In the genomic region with DNA sequence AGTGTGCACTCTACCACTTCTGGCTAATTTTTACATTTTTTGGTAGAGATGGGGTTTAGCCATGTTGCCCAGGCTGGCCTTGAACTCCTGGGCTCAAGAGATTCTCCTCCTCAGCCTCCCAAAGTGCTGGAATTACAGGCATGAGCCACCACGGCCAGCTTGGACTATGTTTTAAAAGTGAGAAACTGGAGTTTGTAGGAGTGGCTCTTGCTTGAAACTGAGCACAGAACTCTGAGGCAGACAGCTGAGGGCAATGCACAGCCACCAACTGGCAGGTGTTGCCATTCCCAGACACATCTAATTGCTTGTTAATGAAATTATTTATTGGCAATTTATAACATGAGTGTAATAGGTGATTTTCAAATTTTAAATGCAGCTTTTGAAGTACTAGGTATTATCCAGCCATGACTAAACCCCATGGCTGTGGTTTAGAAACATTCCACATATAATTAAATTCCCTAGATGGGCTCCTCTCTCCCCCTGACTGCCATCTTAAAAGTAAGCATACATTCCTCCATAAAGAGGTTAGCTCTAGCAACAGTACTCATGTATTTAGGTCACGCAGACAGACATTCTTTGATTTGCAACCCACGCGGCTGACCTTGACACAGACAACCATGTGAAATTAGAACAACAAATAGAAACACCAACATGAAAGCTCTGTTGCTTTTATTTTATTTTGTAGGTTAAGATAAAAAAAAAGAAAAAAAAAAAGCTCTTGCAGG, we compare ENCODE assay signal across 22 cellular contexts. TPM values are rescaled to one million over a fixed set of nuclear protein-coding genes. Genes with fewer than 3 reads are reported as not detected.
DNase-seq lines count a peak whose midpoint lies in the region; ATAC-seq, FAIRE-seq and TF ChIP-seq lines count a peak whose summit lies in the region.
"Had no signal": no experiment of that assay in that cellular context is flagged by ENCODE, and none has a peak within 500 bp of the region (broad histone marks: within the 10 kb centered on the region; RNA-seq: fewer than 3 reads in every experiment).

No MANE protein-coding gene starts in this region.

- no peak overlapping the region for H3K4me3 Mint-ChIP-seq in nephron
- no peak overlapping the region for H3K4me3 Mint-ChIP-seq in naive thymus-derived CD4-positive, alpha-beta T cell
- H3K4me3 Mint-ChIP-seq: stimulated activated effector memory CD8-positive, alpha-beta T cell treated with anti-CD3 and anti-CD28 coated beads, Interleukin-12 subunit alpha, Interleukin-12 subunit beta, amount 100 ng/mL, for 72 hours had no signal

- peaks cover 36% of the 10 kb centered on the region for H3K36me3 Mint-ChIP-seq in nephron (ENCODE audit: low read depth)
- H3K36me3 Mint-ChIP-seq in naive thymus-derived CD4-positive, alpha-beta T cell = peaks cover 0 to 7% (median 4%) of the 10 kb centered on the region in 5 donors
- H3K36me3 Mint-ChIP-seq: stimulated activated effector memory CD8-positive, alpha-beta T cell treated with anti-CD3 and anti-CD28 coated beads, Interleukin-12 subunit alpha, Interleukin-12 subunit beta, amount 100 ng/mL, for 72 hours had no signal

- H3K4me1 Mint-ChIP-seq in nephron = peaks cover 15% of the 10 kb centered on the region
- H3K4me1 Mint-ChIP-seq in naive thymus-derived CD4-positive, alpha-beta T cell = peaks cover 0 to 5% (median 0%) of the 10 kb centered on the region in 7 donors
- H3K4me1 Mint-ChIP-seq: stimulated activated effector memory CD8-positive, alpha-beta T cell treated with anti-CD3 and anti-CD28 coated beads, Interleukin-12 subunit alpha, Interleukin-12 subunit beta, amount 100 ng/mL, for 72 hours had no signal

- no peak overlapping the region for H4K8ac ChIP-seq in trophoblast cell (ENCODE audit: low read depth, low read length)

- H3K14ac ChIP-seq in trophoblast cell (ENCODE audit: low read length) = no peak overlapping the region

- CTCF ChIA-PET in naive thymus-derived CD4-positive, alpha-beta T cell (lab: Charles Lee) = no interaction called here

- H3K27ac ChIP-seq in trophoblast cell (ENCODE audit: low read depth, low read length) (no peak overlapping the region), esophagus muscularis mucosa (replicated peaks in 1 of 4) (no peak overlapping the region)
- no peak overlapping the region for H3K27ac ChIP-seq in naive thymus-derived CD4-positive, alpha-beta T cell (ENCODE audit: low read depth, low read length)
- H3K27ac ChIP-seq: C4-2B, foreskin keratinocyte, SJCRH30, tibial artery had no signal

- no peak overlapping the region for H2AFZ ChIP-seq in trophoblast cell (ENCODE audit: insufficient read depth, low read length, poor library complexity)

- H3K18ac ChIP-seq in trophoblast cell (ENCODE audit: low read length) = no peak overlapping the region

- no peak overlapping the region for H2AK5ac ChIP-seq in trophoblast cell (ENCODE audit: low read length)

- H3K23ac ChIP-seq in trophoblast cell (ENCODE audit: low read length) = no peak overlapping the region

- no peak overlapping the region for H2BK120ac ChIP-seq in trophoblast cell (ENCODE audit: insufficient read depth, low read length, poor library complexity)

- no peak for TF ChIP-seq CTCF in nephron (IDR thresholded peaks at IDR 0.05; ENCODE audit: unreplicated experiment in 3 of 3)
- no peak for TF ChIP-seq CTCF in esophagus muscularis mucosa (IDR thresholded peaks at IDR 0.05)

- FAIRE-seq in RCC 7860 (lab: Jason Lieb, UNC) = no peak

- peak overlapping the region; percentile 82 to 89 (median 83) for H3K27ac Mint-ChIP-seq in nephron
- H3K27ac Mint-ChIP-seq in naive thymus-derived CD4-positive, alpha-beta T cell = no peak overlapping the region
- H3K27ac Mint-ChIP-seq: stimulated activated effector memory CD8-positive, alpha-beta T cell treated with anti-CD3 and anti-CD28 coated beads, Interleukin-12 subunit alpha, Interleukin-12 subunit beta, amount 100 ng/mL, for 72 hours had no signal

- POLR2A ChIA-PET in naive thymus-derived CD4-positive, alpha-beta T cell (lab: Charles Lee) = no interaction called here

- WGBS in trophoblast cell (ENCODE audit: extremely low coverage, insufficient coverage, insufficient read length) = no CpG with 5 or more reads among the region's 4 CpGs
- WGBS in esophagus muscularis mucosa = 78% methylated on average over 4 of the region's 4 CpGs

- no peak overlapping the region for H3K4me2 ChIP-seq in trophoblast cell (ENCODE audit: low read length)

- H3K4me1 ChIP-seq in trophoblast cell (ENCODE audit: control insufficient read depth in 1 of 2, insufficient read depth in 2 of 2, low read length in 2 of 2) = no peaks in the 10 kb centered on the region
- H3K4me1 ChIP-seq in naive thymus-derived CD4-positive, alpha-beta T cell (ENCODE audit: control insufficient read depth in 2 of 2, insufficient read depth in 2 of 2, low read length in 2 of 2) = no peaks in the 10 kb centered on the region
- H3K4me1 ChIP-seq in esophagus muscularis mucosa = peaks cover 7 to 19% (median 13%) of the 10 kb centered on the region in 4 donors
- H3K4me1 ChIP-seq: foreskin keratinocyte, SJCRH30, tibial artery had no signal

- no peak for ATAC-seq in naive thymus-derived CD4-positive, alpha-beta T cell
- ATAC-seq: foreskin keratinocyte; stimulated activated effector memory CD8-positive, alpha-beta T cell treated with anti-CD3 and anti-CD28 coated beads, Interleukin-12 subunit alpha, Interleukin-12 subunit beta, amount 100 ng/mL, for 72 hours had no signal

- H3K36me3 ChIP-seq in trophoblast cell (ENCODE audit: control insufficient read depth in 1 of 2, insufficient read depth in 2 of 2, low read length in 2 of 2) = peaks cover 0 to 5% of the 10 kb centered on the region in 2 experiments
- no peaks in the 10 kb centered on the region for H3K36me3 ChIP-seq in naive thymus-derived CD4-positive, alpha-beta T cell (ENCODE audit: control insufficient read depth in 2 of 3, insufficient read depth in 3 of 3, low read length in 3 of 3)
- no peaks in the 10 kb centered on the region for H3K36me3 ChIP-seq in esophagus muscularis mucosa
- H3K36me3 ChIP-seq: SJCRH30, tibial artery had no signal

- peaks cover 1% of the 10 kb centered on the region for H3K9me3 ChIP-seq in trophoblast cell (ENCODE audit: insufficient read depth, low read depth, low read length)
- H3K9me3 ChIP-seq in naive thymus-derived CD4-positive, alpha-beta T cell (ENCODE audit: control insufficient read depth in 2 of 3, low read length in 3 of 3) = no peaks in the 10 kb centered on the region
- H3K9me3 ChIP-seq in esophagus muscularis mucosa = peaks cover 0 to 4% (median 2%) of the 10 kb centered on the region in 4 donors
- H3K9me3 ChIP-seq: SJCRH30 had no signal

- H3K4ac ChIP-seq in trophoblast cell (ENCODE audit: low read depth, low read length) = no peak overlapping the region

- no peak overlapping the region for H3K4me3 ChIP-seq in trophoblast cell (ENCODE audit: low read depth, low read length)
- H3K4me3 ChIP-seq in naive thymus-derived CD4-positive, alpha-beta T cell (ENCODE audit: low read length) = no peak overlapping the region
- no peak overlapping the region for H3K4me3 ChIP-seq in esophagus muscularis mucosa
- H3K4me3 ChIP-seq: SJCRH30, tibial artery had no signal

- no peaks in the 10 kb centered on the region for H3K79me1 ChIP-seq in trophoblast cell (ENCODE audit: low read length)

- H3K27me3 Mint-ChIP-seq in nephron (ENCODE audit: low read depth) = no peaks in the 10 kb centered on the region
- no peaks in the 10 kb centered on the region for H3K27me3 Mint-ChIP-seq in naive thymus-derived CD4-positive, alpha-beta T cell

- H2BK5ac ChIP-seq in trophoblast cell (ENCODE audit: low read depth, low read length, poor library complexity) = no peak overlapping the region

- H2BK12ac ChIP-seq in trophoblast cell (ENCODE audit: low read length) = no peak overlapping the region

- TF ChIP-seq EP300 in esophagus muscularis mucosa (IDR thresholded peaks at IDR 0.05) = no peak

- no peaks in the 10 kb centered on the region for H3K79me2 ChIP-seq in trophoblast cell (ENCODE audit: control insufficient read depth, insufficient read depth, low read length, poor library complexity)

- no peak overlapping the region for H3K9ac ChIP-seq in trophoblast cell (ENCODE audit: low read length)

- no peak overlapping the region for H4K12ac ChIP-seq in trophoblast cell (ENCODE audit: low read depth, low read length)

- H4K91ac ChIP-seq in trophoblast cell (ENCODE audit: low read depth, low read length) = no peak overlapping the region

- TF ChIP-seq POLR2A in esophagus muscularis mucosa (IDR thresholded peaks at IDR 0.05; ENCODE audit: low read depth) = no peak

- H3K9me3 Mint-ChIP-seq in nephron = peaks cover 5% of the 10 kb centered on the region
- peaks cover 0 to 12% (median 5%) of the 10 kb centered on the region in 11 donors for H3K9me3 Mint-ChIP-seq in naive thymus-derived CD4-positive, alpha-beta T cell

- intact Hi-C loops in naive thymus-derived CD4-positive, alpha-beta T cell (cut with micrococcal nuclease) = no loop called here
- intact Hi-C loops in esophagus muscularis mucosa (cut with DNase I) = no loop called here

- DNase-seq in Daoy (ENCODE audit: low read depth) (peak; percentile 13), RCC 7860 (ENCODE audit: low spot score) (peak; percentile 18), fibroblast of peridontal ligament (ENCODE audit: extremely low read depth) (peak; percentile 54), trophoblast cell (no peak), esophagus muscularis mucosa (ENCODE audit: extremely low spot score) (no peak), medulla oblongata (ENCODE audit: extremely low spot score) (no peak)
- DNase-seq in naive thymus-derived CD4-positive, alpha-beta T cell = no peak
- DNase-seq: activated CD4-positive, alpha-beta T cell treated with anti-CD3 and anti-CD28 coated beads, Interleukin-2, amount 50 U/mL, for 1 hour; activated naive CD4-positive, alpha-beta T cell treated with anti-CD3 and anti-CD28 coated beads, Interleukin-2, amount 50 U/mL, for 16 hours; activated T-cell treated with anti-CD3 and anti-CD28 coated beads for 4 hours; cerebellar nuclear complex; DMS79; foreskin keratinocyte; midbrain; NCI-H2029 treated with DMSO at 0.1 percent for 48 hours; NCI-H524; T1000; tibial artery had no signal

- H3K27me3 ChIP-seq in trophoblast cell (ENCODE audit: insufficient read depth, low read length) = no peaks in the 10 kb centered on the region
- H3K27me3 ChIP-seq in naive thymus-derived CD4-positive, alpha-beta T cell (ENCODE audit: control insufficient read depth in 2 of 2, insufficient read depth in 2 of 2, low read length in 2 of 2) = no peaks in the 10 kb centered on the region
- H3K27me3 ChIP-seq in esophagus muscularis mucosa = no peaks in the 10 kb centered on the region
- H3K27me3 ChIP-seq: foreskin keratinocyte, SJCRH30, tibial artery had no signal

RNA-seq across cellular contexts. Expression of a gene that starts 19.8 kb away (rescaled TPM):
- 10.0 and 11.2 TPM in 2 replicates for total RNA-seq in Daoy (2014; rRNA removed; shearing (Covaris generic))
- polyA plus RNA-seq in trophoblast cell (2013) = 14.9 and 15.1 TPM in 2 replicates
- 1 to 10 TPM in 2 of 5 experiments, under 1 TPM in 3; 0.49 to 5.9 (median 0.98) TPM for total RNA-seq in naive thymus-derived CD4-positive, alpha-beta T cell
- polyA plus RNA-seq in naive thymus-derived CD4-positive, alpha-beta T cell = under 1 TPM; 0.24 to 0.95 TPM
- total RNA-seq in esophagus muscularis mucosa = 1 to 10 TPM; 2.0 to 5.0 (median 3.6) TPM

Comparison
In these comparisons a context has a peak if more than half of its experiments do, and no peak if none do; other contexts are left out.
1. DNase-seq: peak in Daoy (single experiment), RCC 7860 (single experiment) and fibroblast of peridontal ligament (single experiment); none in trophoblast cell (0 of 2), naive thymus-derived CD4-positive, alpha-beta T cell (0 of 9), esophagus muscularis mucosa (single experiment) and medulla oblongata (single experiment).
2. H3K27ac Mint-ChIP-seq: peak in nephron (3 of 3); none in naive thymus-derived CD4-positive, alpha-beta T cell (0 of 9).